ENCODE assay signal across 38 cellular contexts in the genomic region with DNA sequence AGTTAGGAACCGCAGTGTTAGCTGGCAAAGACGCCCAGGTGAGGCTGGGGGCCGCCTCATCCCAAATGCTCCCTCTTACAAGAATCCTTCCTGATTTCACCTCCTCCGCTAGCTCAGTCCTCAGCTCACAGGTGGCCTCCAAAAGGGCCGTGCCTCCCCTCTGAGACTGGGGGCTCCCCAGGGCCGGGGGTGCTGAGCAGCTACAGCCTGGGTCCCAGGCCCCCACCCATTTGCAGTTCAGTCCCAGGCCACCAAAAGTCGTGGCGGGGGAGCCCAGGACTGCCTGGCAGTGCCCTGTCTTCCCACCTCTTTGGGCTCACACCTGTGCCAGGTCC. TPM values are rescaled to one million over a fixed set of nuclear protein-coding genes. Genes with fewer than 3 reads are reported as not detected.
"Had no signal": no experiment of that assay in that cellular context is flagged by ENCODE, and none has a peak within 500 bp of the region (broad histone marks: within the 10 kb centered on the region; RNA-seq: fewer than 3 reads in every experiment).

No MANE protein-coding gene starts in this region.

- H3K27ac ChIP-seq: brain microvascular endothelial cell, RWPE1, VCaP had no signal

- H3K27me3 Mint-ChIP-seq: activated B cell treated with CpG ODN at 0.5 μM for 24 hours; activated CD4-positive, alpha-beta memory T cell treated with anti-CD3 and anti-CD28 coated beads for 36 hours; activated naive CD4-positive, alpha-beta T cell treated with anti-CD3 and anti-CD28 coated beads, Interleukin-2, amount 50 U/mL, for 24 hours; IgD-negative memory B cell had no signal

- H3K36me3 Mint-ChIP-seq: activated naive CD4-positive, alpha-beta T cell treated with anti-CD3 and anti-CD28 coated beads, Interleukin-2, amount 50 U/mL, for 24 hours had no signal

- H3K4me3 Mint-ChIP-seq: activated B cell treated with CpG ODN at 0.5 μM for 24 hours; activated CD4-positive, alpha-beta memory T cell treated with anti-CD3 and anti-CD28 coated beads for 36 hours; activated naive CD4-positive, alpha-beta T cell treated with anti-CD3 and anti-CD28 coated beads, Interleukin-2, amount 50 U/mL, for 24 hours; activated T-cell treated with anti-CD3 and anti-CD28 coated beads, Interleukin-2, amount 50 U/mL, for 4 hours; activated T-helper 1 cell treated with anti-CD3 and anti-CD28 coated beads, Interleukin-12 subunit alpha, Interleukin-12 subunit beta, Interleukin-2, Interleukin-4 antibody, amounts not matched to agents 30 ng/mL and 10 ng/mL and 1 ng/mL, durations not matched to agents 14 hours and 24 hours and 36 hours; IgD-negative memory B cell had no signal

- H3K27ac Mint-ChIP-seq: activated B cell treated with CpG ODN at 0.5 μM for 24 hours; activated CD4-positive, alpha-beta memory T cell treated with anti-CD3 and anti-CD28 coated beads for 36 hours; activated naive CD4-positive, alpha-beta T cell treated with anti-CD3 and anti-CD28 coated beads, Interleukin-2, amount 50 U/mL, for 24 hours; activated T-helper 1 cell treated with anti-CD3 and anti-CD28 coated beads, Interleukin-12 subunit alpha, Interleukin-12 subunit beta, Interleukin-2, Interleukin-4 antibody, amounts not matched to agents 30 ng/mL and 10 ng/mL and 1 ng/mL, durations not matched to agents 14 hours and 24 hours and 36 hours; IgD-negative memory B cell had no signal

- FAIRE-seq: RCC 7860 had no signal

- H3K27me3 ChIP-seq: brain microvascular endothelial cell had no signal

- ATAC-seq: activated T-cell treated with anti-CD3 and anti-CD28 coated beads, Interleukin-2, amount 50 U/mL, for 4 hours; PC-3; Right ventricle myocardium inferior had no signal

- H3K4me1 Mint-ChIP-seq: activated B cell treated with CpG ODN at 0.5 μM for 24 hours; activated naive CD4-positive, alpha-beta T cell treated with anti-CD3 and anti-CD28 coated beads, Interleukin-2, amount 50 U/mL, for 24 hours; IgD-negative memory B cell had no signal

- H3K9me3 Mint-ChIP-seq: activated B cell treated with CpG ODN at 0.5 μM for 24 hours; activated CD4-positive, alpha-beta memory T cell treated with anti-CD3 and anti-CD28 coated beads for 36 hours; activated naive CD4-positive, alpha-beta T cell treated with anti-CD3 and anti-CD28 coated beads, Interleukin-2, amount 50 U/mL, for 24 hours; activated T-cell treated with anti-CD3 and anti-CD28 coated beads, Interleukin-2, amount 50 U/mL, for 4 hours; activated T-helper 1 cell treated with anti-CD3 and anti-CD28 coated beads, Interleukin-12 subunit alpha, Interleukin-12 subunit beta, Interleukin-2, Interleukin-4 antibody, amounts not matched to agents 30 ng/mL and 10 ng/mL and 1 ng/mL, durations not matched to agents 14 hours and 24 hours and 36 hours; IgD-negative memory B cell had no signal

- DNase-seq: activated B cell treated with CpG ODN at 0.5 μM for 24 hours; activated CD4-positive, alpha-beta memory T cell treated with anti-CD3 and anti-CD28 coated beads for 36 hours; activated CD4-positive, alpha-beta T cell treated with anti-CD3 and anti-CD28 coated beads for 4 hours; activated CD4-positive, alpha-beta T cell treated with anti-CD3 and anti-CD28 coated beads, Interleukin-2, amount 50 U/mL, for 1 hour; activated CD4-positive, CD25-positive, alpha-beta regulatory T cell treated with anti-CD3 and anti-CD28 coated beads, Interleukin-2, amount 50 U/mL, for 72 hours; activated CD8-positive, alpha-beta memory T cell treated with anti-CD3 and anti-CD28 coated beads, Interleukin-2, amount 50 U/mL, for 4 hours; activated naive CD4-positive, alpha-beta T cell; activated T-cell treated with anti-CD3 and anti-CD28 coated beads for 4 hours; activated T-cell treated with anti-CD3 and anti-CD28 coated beads, Interleukin-2, amount 50 U/mL, for 4 hours; amniotic stem cell; brain microvascular endothelial cell; central memory CD4-positive, alpha-beta T cell; Karpas-422; KBM-7; NCI-H1105 treated with DMSO at 0.1 percent for 48 hours; NCI-H1436; NCI-H187; NCI-H2029 treated with DMSO at 0.1 percent for 48 hours; NCI-H2107; NCI-H2171; NCI-H510A; NCI-H526; NCI-H748 treated with DMSO at 0.1 percent for 48 hours; NK-92 treated with Interleukin-12 subunit alpha and Interleukin-12 subunit beta, amount 100 ng/mL, for 24 hours; PC-3; SW 1271; T-helper 1 cell; T-helper 2 cell; T-helper 9 cell had no signal

RNA-seq across cellular contexts. Expression of gene SPATA21, which starts 47.2 kb away (rescaled TPM):
- total RNA-seq: activated B cell treated with CpG ODN at 0.5 μM for 24 hours; activated CD4-positive, alpha-beta memory T cell treated with anti-CD3 and anti-CD28 coated beads for 36 hours; activated T-cell treated with anti-CD3 and anti-CD28 coated beads, Interleukin-2, amount 50 U/mL, for 4 hours; activated T-helper 1 cell treated with anti-CD3 and anti-CD28 coated beads, Interleukin-12 subunit alpha, Interleukin-12 subunit beta, Interleukin-2, Interleukin-4 antibody, amounts not matched to agents 30 ng/mL and 10 ng/mL and 1 ng/mL, durations not matched to agents 14 hours and 24 hours and 36 hours; aorta; MCF 10A; PC-3; Right ventricle myocardium inferior had no signal
